8 cellular contexts compared by ENCODE assay signal in genomic region chr3:113695426-113695817, GRCh38. TPM values are rescaled to one million over a fixed set of nuclear protein-coding genes. Genes with fewer than 3 reads are reported as not detected.
DNase-seq lines count a peak whose midpoint lies in the region; ATAC-seq, FAIRE-seq and TF ChIP-seq lines count a peak whose summit lies in the region.

No MANE protein-coding gene starts in this region.

- no peak for ATAC-seq in GM19351 (IDR thresholded peaks at IDR 0.05; ENCODE audit: unreplicated experiment)

- H3K4me3 ChIP-seq in SJCRH30, result peak overlapping the region; percentile 99
- peak overlapping the region; percentile 72 to 99 (median 88) for H3K4me3 ChIP-seq in esophagus squamous epithelium
- H3K4me3 ChIP-seq in parathyroid adenoma (ENCODE audit: low read depth, low read length), result peak overlapping the region; percentile 99

- H3K27ac ChIP-seq in SJCRH30 (peak overlapping the region; percentile 69), esophagus squamous epithelium (peak overlapping the region; percentile 98 to 100 (median 99)), parathyroid adenoma (peak overlapping the region; percentile 89)

- peak; percentile 78 for FAIRE-seq in GM19239 (lab: Jason Lieb, UNC)

- no peak for TF ChIP-seq POLR2A in esophagus squamous epithelium (IDR thresholded peaks at IDR 0.05)

- peaks cover 33% of the 10 kb centered on the region for H3K79me2 ChIP-seq in parathyroid adenoma

- H3K4me2 ChIP-seq in parathyroid adenoma (ENCODE audit: low read length), result peak overlapping the region; percentile 85

- H3K27me3 ChIP-seq in SJCRH30, result no peaks in the 10 kb centered on the region
- no peaks in the 10 kb centered on the region for H3K27me3 ChIP-seq in esophagus squamous epithelium
- no peaks in the 10 kb centered on the region for H3K27me3 ChIP-seq in parathyroid adenoma (ENCODE audit: control insufficient read depth, insufficient read depth, low read length)

- intact Hi-C loops in esophagus squamous epithelium (cut with DNase I), result no loop called here

- 12 to 14% methylated on average over 8 of the region's 8 CpGs for WGBS in esophagus squamous epithelium, 2 donors

- DNase-seq in GM19239 (ENCODE audit: insufficient read length, low spot score) (no peak), SJCRH30 (no peak), esophagus squamous epithelium (lab: John Stamatoyannopoulos, UW) (no peak), EL (no peak), CD1c-positive myeloid dendritic cell (ENCODE audit: extremely low spot score) (no peak)
- DNase-seq in activated CD4-positive, alpha-beta T cell treated with anti-CD3 and anti-CD28 coated beads for 1 hour, result no peak

- H3K9me3 ChIP-seq in SJCRH30 (replicated peaks) (no peaks in the 10 kb centered on the region), esophagus squamous epithelium (no peaks in the 10 kb centered on the region), parathyroid adenoma (ENCODE audit: control insufficient read depth, low read length) (no peaks in the 10 kb centered on the region)

- no peak for TF ChIP-seq CTCF in esophagus squamous epithelium (IDR thresholded peaks at IDR 0.05)
- no peak for TF ChIP-seq CTCF in parathyroid adenoma (IDR thresholded peaks at IDR 0.05)

- no peaks in the 10 kb centered on the region for H3K36me3 ChIP-seq in SJCRH30
- no peaks in the 10 kb centered on the region for H3K36me3 ChIP-seq in esophagus squamous epithelium
- no peaks in the 10 kb centered on the region for H3K36me3 ChIP-seq in parathyroid adenoma (ENCODE audit: control insufficient read depth, insufficient read depth, low read length)

- H2AFZ ChIP-seq in parathyroid adenoma, result peak overlapping the region; percentile 86

- peak overlapping the region; percentile 55 for H3K9ac ChIP-seq in parathyroid adenoma

- H3K4me1 ChIP-seq in SJCRH30, result 0 out of 2 replicates have a peak, but pooled peaks cover 4% of the 10 kb centered on the region
- H3K4me1 ChIP-seq in esophagus squamous epithelium, result peaks cover 9 to 48% (median 20%) of the 10 kb centered on the region in 3 donors
- peaks cover 14% of the 10 kb centered on the region for H3K4me1 ChIP-seq in parathyroid adenoma

RNA-seq across cellular contexts. Expression of gene USF3, which starts 1.0 kb away (rescaled TPM):
- 10.1 and 10.6 TPM in 2 replicates for total RNA-seq in SJCRH30 (2014; rRNA removed; shearing (Covaris generic))
- 10 to 100 TPM; 11.5 to 18.3 (median 12.6) TPM for total RNA-seq in esophagus squamous epithelium

RNA-seq across cellular contexts. Expression of gene NAA50, which starts 50.6 kb away (rescaled TPM):
- 279 and 290 TPM in 2 replicates for total RNA-seq in SJCRH30 (2014; rRNA removed; shearing (Covaris generic))
- 100 to 1,000 TPM; 142 to 248 (median 228) TPM for total RNA-seq in esophagus squamous epithelium

RNA-seq across cellular contexts. Expression of gene ATP6V1A, which starts 51.4 kb away (rescaled TPM):
- total RNA-seq in SJCRH30 (2014; rRNA removed; shearing (Covaris generic)), result 43.0 and 47.5 TPM in 2 replicates
- 10 to 100 TPM; 39.9 to 74.3 (median 60.6) TPM for total RNA-seq in esophagus squamous epithelium
